In the genomic region with DNA sequence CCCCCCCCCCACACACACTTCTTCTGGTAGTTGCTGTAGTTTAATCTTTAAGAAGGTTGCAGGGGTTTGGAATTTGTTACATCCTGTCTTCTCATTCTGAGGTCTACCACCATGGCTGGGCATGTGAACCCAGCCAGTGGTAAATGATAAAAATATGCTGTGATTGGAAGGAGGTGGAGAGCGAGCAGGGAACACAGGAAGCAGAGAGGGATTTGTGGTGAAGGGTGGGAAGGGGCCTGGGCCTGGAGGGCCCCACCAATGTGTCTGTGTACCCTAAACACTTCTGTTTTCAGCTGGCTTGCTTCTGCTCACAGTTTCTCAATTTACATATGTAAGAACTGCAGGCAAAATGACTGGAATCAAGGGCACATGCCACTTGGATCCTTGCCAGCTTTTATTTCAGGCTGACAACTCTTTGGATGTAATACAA, we compare ENCODE assay signal across 9 cellular contexts.
DNase-seq lines count a peak whose midpoint lies in the region; ATAC-seq lines count a peak whose summit lies in the region.
"Had no signal": no experiment of that assay in that cellular context is flagged by ENCODE, and none has a peak within 500 bp of the region (broad histone marks: within the 10 kb centered on the region; RNA-seq: fewer than 3 reads in every experiment).

No MANE protein-coding gene starts in this region.

- H3K9me3 Mint-ChIP-seq in central memory CD8-positive, alpha-beta T cell, result no peaks in the 10 kb centered on the region

- no peaks in the 10 kb centered on the region for H3K27me3 Mint-ChIP-seq in central memory CD8-positive, alpha-beta T cell

- H3K4me1 Mint-ChIP-seq in central memory CD8-positive, alpha-beta T cell, result peaks cover 17% of the 10 kb centered on the region

- peak; percentile 39 for DNase-seq in NK-92 treated with Interleukin-12 subunit alpha and Interleukin-12 subunit beta, amount 100 ng/mL, for 24 hours (lab: John Stamatoyannopoulos, UW)
- DNase-seq in NK-92 (lab: John Stamatoyannopoulos, UW; ENCODE audit: unreplicated experiment) (no peak), NCI-H2227 treated with DMSO at 0.1 percent for 48 hours (lab: John Stamatoyannopoulos, UW) (peak; percentile 4), skeletal muscle cell (ENCODE audit: low read depth) (peak; percentile 38)
- no peak for DNase-seq in central memory CD8-positive, alpha-beta T cell (ENCODE audit: low spot score in 2 of 2)
- DNase-seq in stimulated activated CD4-positive, alpha-beta T cell treated with anti-CD3 and anti-CD28 coated beads, Interleukin-4, amount 100 ng/mL, for 1 hour, result no peak

- peaks cover 3% of the 10 kb centered on the region for H3K36me3 Mint-ChIP-seq in central memory CD8-positive, alpha-beta T cell (ENCODE audit: insufficient read depth)

- peak; percentile 66 for ATAC-seq in central memory CD8-positive, alpha-beta T cell (replicated peaks; ENCODE audit: extremely low read depth, poor library complexity, severe bottlenecking)
- ATAC-seq in GM18873 (IDR thresholded peaks at IDR 0.05; ENCODE audit: low FRiP score, unreplicated experiment) (no peak), HG03469 (IDR thresholded peaks at IDR 0.05; ENCODE audit: unreplicated experiment) (no peak)
- ATAC-seq: mucosa of descending colon had no signal

- H3K4me3 ChIP-seq in skeletal muscle cell (ENCODE audit: low read depth, low read length), result no peak overlapping the region
- H3K4me3 ChIP-seq: mucosa of descending colon had no signal

- H3K27ac Mint-ChIP-seq in central memory CD8-positive, alpha-beta T cell (ENCODE audit: low read depth), result peak overlapping the region; percentile 84

- H3K4me3 Mint-ChIP-seq in central memory CD8-positive, alpha-beta T cell, result peak overlapping the region; percentile 8

Comparison
In these comparisons a context has a peak if more than half of its experiments do, and no peak if none do; other contexts are left out.
1. DNase-seq: peak in NK-92 treated with Interleukin-12 subunit alpha and Interleukin-12 subunit beta, amount 100 ng/mL, for 24 hours (single experiment), NCI-H2227 treated with DMSO at 0.1 percent for 48 hours (single experiment) and skeletal muscle cell (single experiment); none in NK-92 (single experiment), central memory CD8-positive, alpha-beta T cell (0 of 2) and stimulated activated CD4-positive, alpha-beta T cell treated with anti-CD3 and anti-CD28 coated beads, Interleukin-4, amount 100 ng/mL, for 1 hour (single experiment).